In genomic region chr11:108135845-108136599, GRCh38 we compare ENCODE assay signal across 8 cellular contexts. TPM values are rescaled to one million over a fixed set of nuclear protein-coding genes. Genes with fewer than 3 reads are reported as not detected.
DNase-seq lines count a peak whose midpoint lies in the region; ATAC-seq and TF ChIP-seq lines count a peak whose summit lies in the region.

No MANE protein-coding gene starts in this region.

- CTCF ChIA-PET in BJ (lab: Yijun Ruan, JAX) (interaction anchor here (0.6 kb wide), 1 partner anchor 376 kb away, joined by 3 read pairs; no protein-coding TSS in a partner anchor), SK-N-SH (lab: Yijun Ruan, JAX) (no interaction called here)

- no peak for TF ChIP-seq EP300 in SK-N-SH (IDR thresholded peaks at IDR 0.05; ENCODE audit: borderline replicate concordance in 1 of 2, low read depth in 1 of 2, low read length in 1 of 2)

- H4K20me1 ChIP-seq in SK-N-SH (ENCODE audit: insufficient read depth) (no peaks in the 10 kb centered on the region), fibroblast of lung (ENCODE audit: control insufficient read depth, extremely low read depth, insufficient read depth, low read length) (no peaks in the 10 kb centered on the region)

- H3K36me3 ChIP-seq in BJ (ENCODE audit: control insufficient read depth, insufficient read depth, low read length), result peaks cover 3% of the 10 kb centered on the region
- peaks cover 21 to 30% of the 10 kb centered on the region in 2 experiments for H3K36me3 ChIP-seq in SK-N-SH (replicated peaks in 1 of 2; ENCODE audit: control insufficient read depth in 1 of 2, insufficient read depth in 2 of 2, low read length in 1 of 2)
- H3K36me3 ChIP-seq in fibroblast of lung (ENCODE audit: control insufficient read depth, insufficient read depth, low read length), result no peaks in the 10 kb centered on the region

- H3K9ac ChIP-seq in SK-N-SH (no peak overlapping the region), fibroblast of lung (ENCODE audit: insufficient read depth, low read length) (no peak overlapping the region)

- H3K9me3 ChIP-seq in SK-N-SH (no peaks in the 10 kb centered on the region), fibroblast of lung (ENCODE audit: control insufficient read depth, insufficient read depth, low read depth, low read length) (no peaks in the 10 kb centered on the region)

- H3K4me1 ChIP-seq in SK-N-SH (ENCODE audit: control insufficient read depth in 1 of 2, insufficient read depth in 2 of 2, low read depth in 1 of 2, low read length in 1 of 2), result no peaks in the 10 kb centered on the region; a peak in 1 of 4 replicates
- peaks cover 2% of the 10 kb centered on the region for H3K4me1 ChIP-seq in fibroblast of lung (ENCODE audit: control insufficient read depth, extremely low read depth, insufficient read depth, low read length)

- H3K79me2 ChIP-seq in SK-N-SH (ENCODE audit: insufficient read depth) (no peaks in the 10 kb centered on the region), fibroblast of lung (ENCODE audit: control insufficient read depth, insufficient read depth, low read length) (no peaks in the 10 kb centered on the region)

- peak; percentile 28; the same call in 1 of the 2 replicates for TF ChIP-seq CTCF in BJ (IDR thresholded peaks at IDR 0.05; ENCODE audit: insufficient read depth, low read depth, low read length)
- peak; percentile 43; the same call in 1 of the 2 replicates for TF ChIP-seq CTCF in SK-N-SH (IDR thresholded peaks at IDR 0.05)
- TF ChIP-seq CTCF in fibroblast of lung (conservative IDR thresholded peaks at IDR 0.05 in 1 of 2, IDR thresholded peaks at IDR 0.05 in 1 of 2; ENCODE audit: low read depth in 1 of 2, low read length in 2 of 2), result peak in 1 of 2 donors; percentile 16

- WGBS in SK-N-SH (ENCODE audit: low lambda C conversion rate), result 53% methylated on average over 2 of the region's 2 CpGs

- no peak overlapping the region for H2AFZ ChIP-seq in SK-N-SH (ENCODE audit: low read depth)
- H2AFZ ChIP-seq in fibroblast of lung (ENCODE audit: low read length), result no peak overlapping the region

- H3K27ac ChIP-seq in SK-N-SH (ENCODE audit: low read depth in 2 of 2, low read length in 1 of 2), result peak overlapping the region in 1 of 2 experiments; percentile 31; a peak in 1 of 4 replicates
- no peak overlapping the region for H3K27ac ChIP-seq in fibroblast of lung (ENCODE audit: insufficient read depth, low read length)

- POLR2A ChIA-PET in BJ (lab: Charles Lee), result no interaction called here
- POLR2A ChIA-PET in SK-N-SH (lab: Yijun Ruan, JAX), result no interaction called here

- H3K4me2 ChIP-seq in SK-N-SH, result no peak overlapping the region
- no peak overlapping the region for H3K4me2 ChIP-seq in fibroblast of lung (ENCODE audit: extremely low read depth, insufficient read depth, low read length)

- ATAC-seq in GM21360 (IDR thresholded peaks at IDR 0.05; ENCODE audit: unreplicated experiment), result peak; percentile 58

- TF ChIP-seq RAD21 in SK-N-SH (IDR thresholded peaks at IDR 0.05; ENCODE audit: low read length), result peak; percentile 20; the same call in 1 of the 2 replicates

- H3K4me3 ChIP-seq in BJ (ENCODE audit: low read depth, low read length) (no peak overlapping the region), SK-N-SH (ENCODE audit: low read depth in 2 of 2, low read length in 1 of 2) (no peak overlapping the region), fibroblast of lung (replicated peaks in 1 of 4; ENCODE audit: control extremely low read depth in 1 of 4, insufficient read depth in 1 of 4, low read depth in 3 of 4, low read length in 4 of 4) (no peak overlapping the region)

- H3F3A ChIP-seq in SK-N-SH (replicated peaks; ENCODE audit: insufficient read depth), result peaks cover 4% of the 10 kb centered on the region

- DNase-seq in BJ (ENCODE audit: low read depth), result no peak
- DNase-seq in SK-N-SH, result no peak
- DNase-seq in fibroblast of lung (ENCODE audit: low read depth in 2 of 2), result peak; percentile 33 to 37
- no peak for DNase-seq in NCI-H2107 (lab: John Stamatoyannopoulos, UW)
- DNase-seq in globus pallidus (ENCODE audit: low spot score), result no peak
- DNase-seq in NCI-H1694 treated with DMSO at 0.1 percent for 48 hours (lab: John Stamatoyannopoulos, UW), result no peak
- no peak for DNase-seq in NCI-H82 (lab: John Stamatoyannopoulos, UW)

- no peaks in the 10 kb centered on the region for H3K9me2 ChIP-seq in SK-N-SH

- H3K27me3 ChIP-seq in BJ (ENCODE audit: control insufficient read depth, insufficient read depth, low read length) (no peaks in the 10 kb centered on the region), SK-N-SH (ENCODE audit: insufficient read depth) (no peaks in the 10 kb centered on the region), fibroblast of lung (ENCODE audit: control insufficient read depth, insufficient read depth, low read length) (no peaks in the 10 kb centered on the region)

TF ChIP-seq in SK-N-SH, 30 proteins besides CTCF, POLR2A, EP300 and RAD21 (continues in another document):
- TF ChIP-seq TAF1 (IDR thresholded peaks at IDR 0.05; ENCODE audit: borderline replicate concordance, low read depth, low read length) (no peak), EZH2phosphoT487 (IDR thresholded peaks at IDR 0.05; ENCODE audit: borderline replicate concordance, low read depth) (no peak), NFIC (IDR thresholded peaks at IDR 0.05; ENCODE audit: borderline replicate concordance) (no peak), GABPA (IDR thresholded peaks at IDR 0.05; ENCODE audit: low read depth) (no peak), IRF3 (IDR thresholded peaks at IDR 0.05; ENCODE audit: low read depth, low read length) (no peak), TEAD4 (IDR thresholded peaks at IDR 0.05; ENCODE audit: borderline replicate concordance, insufficient read depth) (no peak), MXI1 (IDR thresholded peaks at IDR 0.05; ENCODE audit: low read depth, low read length) (no peak), POLR2AphosphoS5 (IDR thresholded peaks at IDR 0.05; ENCODE audit: low read depth, low read length) (no peak), YY1 (IDR thresholded peaks at IDR 0.05; ENCODE audit: low read depth) (no peak), NRF1 (IDR thresholded peaks at IDR 0.05; ENCODE audit: low read depth, low read length) (no peak)
- TF ChIP-seq, protein P1, sequence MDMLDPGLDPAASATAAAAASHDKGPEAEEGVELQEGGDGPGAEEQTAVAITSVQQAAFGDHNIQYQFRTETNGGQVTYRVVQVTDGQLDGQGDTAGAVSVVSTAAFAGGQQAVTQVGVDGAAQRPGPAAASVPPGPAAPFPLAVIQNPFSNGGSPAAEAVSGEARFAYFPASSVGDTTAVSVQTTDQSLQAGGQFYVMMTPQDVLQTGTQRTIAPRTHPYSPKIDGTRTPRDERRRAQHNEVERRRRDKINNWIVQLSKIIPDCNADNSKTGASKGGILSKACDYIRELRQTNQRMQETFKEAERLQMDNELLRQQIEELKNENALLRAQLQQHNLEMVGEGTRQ (IDR thresholded peaks at IDR 0.05; ENCODE audit: borderline replicate concordance, low read depth, low read length), result no peak
- TF ChIP-seq, protein P2, sequence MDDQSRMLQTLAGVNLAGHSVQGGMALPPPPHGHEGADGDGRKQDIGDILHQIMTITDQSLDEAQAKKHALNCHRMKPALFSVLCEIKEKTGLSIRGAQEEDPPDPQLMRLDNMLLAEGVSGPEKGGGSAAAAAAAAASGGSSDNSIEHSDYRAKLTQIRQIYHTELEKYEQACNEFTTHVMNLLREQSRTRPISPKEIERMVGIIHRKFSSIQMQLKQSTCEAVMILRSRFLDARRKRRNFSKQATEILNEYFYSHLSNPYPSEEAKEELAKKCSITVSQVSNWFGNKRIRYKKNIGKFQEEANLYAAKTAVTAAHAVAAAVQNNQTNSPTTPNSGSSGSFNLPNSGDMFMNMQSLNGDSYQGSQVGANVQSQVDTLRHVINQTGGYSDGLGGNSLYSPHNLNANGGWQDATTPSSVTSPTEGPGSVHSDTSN (IDR thresholded peaks at IDR 0.05), result no peak

RNA-seq across cellular contexts. Expression of gene ACAT1, which starts 14.7 kb away (rescaled TPM):
- polyA plus RNA-seq in BJ (2011; rRNA removed), result 43.4 and 76.2 TPM in 2 replicates
- 19.4 and 23.7 TPM in 2 replicates for polyA minus RNA-seq in BJ (2011; rRNA and poly(A)+ RNA removed)
- 78.8 and 91.2 TPM in 2 replicates for polyA plus RNA-seq in SK-N-SH (2012; rRNA removed)
- polyA plus RNA-seq in SK-N-SH (2012; cell fraction: cytosol; rRNA removed), result 103 and 131 TPM in 2 replicates
- polyA plus RNA-seq in SK-N-SH (2012; cell fraction: nucleus; rRNA removed), result 34.0 and 44.1 TPM in 2 replicates
- 91.4 and 138 TPM in 2 replicates for total RNA-seq in fibroblast of lung
- 128 and 138 TPM in 2 replicates for polyA plus RNA-seq in fibroblast of lung
- 86.7 and 88.3 TPM in 2 replicates for polyA plus RNA-seq in fibroblast of lung (2012)
- polyA minus RNA-seq in fibroblast of lung (ENCODE audit: low replicate concordance), result 5.8 and 27.5 TPM in 2 replicates

Comparison
In these comparisons a context has a peak if more than half of its experiments do, and no peak if none do; other contexts are left out.
1. DNase-seq: peak in fibroblast of lung (2 of 2); none in BJ (single experiment), SK-N-SH (single experiment), NCI-H2107 (single experiment), globus pallidus (single experiment), NCI-H1694 treated with DMSO at 0.1 percent for 48 hours (single experiment) and NCI-H82 (single experiment).